Comparison of ENCODE assay signal across 1 cellular context in genomic region chr9:123267481-123268239, GRCh38.
TF ChIP-seq lines count a peak whose summit lies in the region.

No MANE protein-coding gene starts in this region.

TF ChIP-seq in GM23338, 12 proteins besides CTCF, POLR2A, EP300 and RAD21:
- TF ChIP-seq, protein P1, sequence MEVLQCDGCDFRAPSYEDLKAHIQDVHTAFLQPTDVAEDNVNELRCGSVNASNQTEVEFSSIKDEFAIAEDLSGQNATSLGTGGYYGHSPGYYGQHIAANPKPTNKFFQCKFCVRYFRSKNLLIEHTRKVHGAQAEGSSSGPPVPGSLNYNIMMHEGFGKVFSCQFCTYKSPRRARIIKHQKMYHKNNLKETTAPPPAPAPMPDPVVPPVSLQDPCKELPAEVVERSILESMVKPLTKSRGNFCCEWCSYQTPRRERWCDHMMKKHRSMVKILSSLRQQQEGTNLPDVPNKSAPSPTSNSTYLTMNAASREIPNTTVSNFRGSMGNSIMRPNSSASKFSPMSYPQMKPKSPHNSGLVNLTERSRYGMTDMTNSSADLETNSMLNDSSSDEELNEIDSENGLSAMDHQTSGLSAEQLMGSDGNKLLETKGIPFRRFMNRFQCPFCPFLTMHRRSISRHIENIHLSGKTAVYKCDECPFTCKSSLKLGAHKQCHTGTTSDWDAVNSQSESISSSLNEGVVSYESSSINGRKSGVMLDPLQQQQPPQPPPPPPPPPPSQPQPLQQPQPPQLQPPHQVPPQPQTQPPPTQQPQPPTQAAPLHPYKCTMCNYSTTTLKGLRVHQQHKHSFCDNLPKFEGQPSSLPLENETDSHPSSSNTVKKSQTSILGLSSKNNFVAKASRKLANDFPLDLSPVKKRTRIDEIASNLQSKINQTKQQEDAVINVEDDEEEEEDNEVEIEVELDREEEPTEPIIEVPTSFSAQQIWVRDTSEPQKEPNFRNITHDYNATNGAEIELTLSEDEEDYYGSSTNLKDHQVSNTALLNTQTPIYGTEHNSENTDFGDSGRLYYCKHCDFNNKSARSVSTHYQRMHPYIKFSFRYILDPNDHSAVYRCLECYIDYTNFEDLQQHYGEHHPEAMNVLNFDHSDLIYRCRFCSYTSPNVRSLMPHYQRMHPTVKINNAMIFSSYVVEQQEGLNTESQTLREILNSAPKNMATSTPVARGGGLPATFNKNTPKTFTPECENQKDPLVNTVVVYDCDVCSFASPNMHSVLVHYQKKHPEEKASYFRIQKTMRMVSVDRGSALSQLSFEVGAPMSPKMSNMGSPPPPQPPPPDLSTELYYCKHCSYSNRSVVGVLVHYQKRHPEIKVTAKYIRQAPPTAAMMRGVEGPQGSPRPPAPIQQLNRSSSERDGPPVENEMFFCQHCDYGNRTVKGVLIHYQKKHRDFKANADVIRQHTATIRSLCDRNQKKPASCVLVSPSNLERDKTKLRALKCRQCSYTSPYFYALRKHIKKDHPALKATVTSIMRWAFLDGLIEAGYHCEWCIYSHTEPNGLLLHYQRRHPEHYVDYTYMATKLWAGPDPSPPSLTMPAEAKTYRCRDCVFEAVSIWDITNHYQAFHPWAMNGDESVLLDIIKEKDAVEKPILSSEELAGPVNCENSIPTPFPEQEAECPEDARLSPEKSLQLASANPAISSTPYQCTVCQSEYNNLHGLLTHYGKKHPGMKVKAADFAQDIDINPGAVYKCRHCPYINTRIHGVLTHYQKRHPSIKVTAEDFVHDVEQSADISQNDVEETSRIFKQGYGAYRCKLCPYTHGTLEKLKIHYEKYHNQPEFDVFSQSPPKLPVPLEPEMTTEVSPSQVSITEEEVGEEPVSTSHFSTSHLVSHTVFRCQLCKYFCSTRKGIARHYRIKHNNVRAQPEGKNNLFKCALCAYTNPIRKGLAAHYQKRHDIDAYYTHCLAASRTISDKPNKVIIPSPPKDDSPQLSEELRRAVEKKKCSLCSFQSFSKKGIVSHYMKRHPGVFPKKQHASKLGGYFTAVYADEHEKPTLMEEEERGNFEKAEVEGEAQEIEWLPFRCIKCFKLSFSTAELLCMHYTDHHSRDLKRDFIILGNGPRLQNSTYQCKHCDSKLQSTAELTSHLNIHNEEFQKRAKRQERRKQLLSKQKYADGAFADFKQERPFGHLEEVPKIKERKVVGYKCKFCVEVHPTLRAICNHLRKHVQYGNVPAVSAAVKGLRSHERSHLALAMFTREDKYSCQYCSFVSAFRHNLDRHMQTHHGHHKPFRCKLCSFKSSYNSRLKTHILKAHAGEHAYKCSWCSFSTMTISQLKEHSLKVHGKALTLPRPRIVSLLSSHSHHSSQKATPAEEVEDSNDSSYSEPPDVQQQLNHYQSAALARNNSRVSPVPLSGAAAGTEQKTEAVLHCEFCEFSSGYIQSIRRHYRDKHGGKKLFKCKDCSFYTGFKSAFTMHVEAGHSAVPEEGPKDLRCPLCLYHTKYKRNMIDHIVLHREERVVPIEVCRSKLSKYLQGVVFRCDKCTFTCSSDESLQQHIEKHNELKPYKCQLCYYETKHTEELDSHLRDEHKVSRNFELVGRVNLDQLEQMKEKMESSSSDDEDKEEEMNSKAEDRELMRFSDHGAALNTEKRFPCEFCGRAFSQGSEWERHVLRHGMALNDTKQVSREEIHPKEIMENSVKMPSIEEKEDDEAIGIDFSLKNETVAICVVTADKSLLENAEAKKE (CRISPR knock-in tag; IDR thresholded peaks at IDR 0.05) = no peak
- TF ChIP-seq POLR2AphosphoS5 (IDR thresholded peaks at IDR 0.05; ENCODE audit: low read depth) (no peak), ZNF331 (CRISPR knock-in tag; IDR thresholded peaks at IDR 0.05; ENCODE audit: low read depth) (no peak), EZH2 (IDR thresholded peaks at IDR 0.05; ENCODE audit: low read depth, unreplicated experiment) (no peak), CREB1 (CRISPR knock-in tag; IDR thresholded peaks at IDR 0.05; ENCODE audit: low read depth) (no peak), NANOG (IDR thresholded peaks at IDR 0.05; ENCODE audit: borderline replicate concordance) (no peak), EZH2phosphoT487 (IDR thresholded peaks at IDR 0.05; ENCODE audit: unreplicated experiment) (no peak), JUNB (IDR thresholded peaks at IDR 0.05; ENCODE audit: unreplicated experiment) (no peak), STAT1 (IDR thresholded peaks at IDR 0.05; ENCODE audit: unreplicated experiment) (no peak), ZNF114 (CRISPR knock-in tag; IDR thresholded peaks at IDR 0.05) (no peak)
- TF ChIP-seq, protein P2, sequence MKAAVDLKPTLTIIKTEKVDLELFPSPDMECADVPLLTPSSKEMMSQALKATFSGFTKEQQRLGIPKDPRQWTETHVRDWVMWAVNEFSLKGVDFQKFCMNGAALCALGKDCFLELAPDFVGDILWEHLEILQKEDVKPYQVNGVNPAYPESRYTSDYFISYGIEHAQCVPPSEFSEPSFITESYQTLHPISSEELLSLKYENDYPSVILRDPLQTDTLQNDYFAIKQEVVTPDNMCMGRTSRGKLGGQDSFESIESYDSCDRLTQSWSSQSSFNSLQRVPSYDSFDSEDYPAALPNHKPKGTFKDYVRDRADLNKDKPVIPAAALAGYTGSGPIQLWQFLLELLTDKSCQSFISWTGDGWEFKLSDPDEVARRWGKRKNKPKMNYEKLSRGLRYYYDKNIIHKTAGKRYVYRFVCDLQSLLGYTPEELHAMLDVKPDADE (IDR thresholded peaks at IDR 0.05) = no peak
- TF ChIP-seq, protein P3, sequence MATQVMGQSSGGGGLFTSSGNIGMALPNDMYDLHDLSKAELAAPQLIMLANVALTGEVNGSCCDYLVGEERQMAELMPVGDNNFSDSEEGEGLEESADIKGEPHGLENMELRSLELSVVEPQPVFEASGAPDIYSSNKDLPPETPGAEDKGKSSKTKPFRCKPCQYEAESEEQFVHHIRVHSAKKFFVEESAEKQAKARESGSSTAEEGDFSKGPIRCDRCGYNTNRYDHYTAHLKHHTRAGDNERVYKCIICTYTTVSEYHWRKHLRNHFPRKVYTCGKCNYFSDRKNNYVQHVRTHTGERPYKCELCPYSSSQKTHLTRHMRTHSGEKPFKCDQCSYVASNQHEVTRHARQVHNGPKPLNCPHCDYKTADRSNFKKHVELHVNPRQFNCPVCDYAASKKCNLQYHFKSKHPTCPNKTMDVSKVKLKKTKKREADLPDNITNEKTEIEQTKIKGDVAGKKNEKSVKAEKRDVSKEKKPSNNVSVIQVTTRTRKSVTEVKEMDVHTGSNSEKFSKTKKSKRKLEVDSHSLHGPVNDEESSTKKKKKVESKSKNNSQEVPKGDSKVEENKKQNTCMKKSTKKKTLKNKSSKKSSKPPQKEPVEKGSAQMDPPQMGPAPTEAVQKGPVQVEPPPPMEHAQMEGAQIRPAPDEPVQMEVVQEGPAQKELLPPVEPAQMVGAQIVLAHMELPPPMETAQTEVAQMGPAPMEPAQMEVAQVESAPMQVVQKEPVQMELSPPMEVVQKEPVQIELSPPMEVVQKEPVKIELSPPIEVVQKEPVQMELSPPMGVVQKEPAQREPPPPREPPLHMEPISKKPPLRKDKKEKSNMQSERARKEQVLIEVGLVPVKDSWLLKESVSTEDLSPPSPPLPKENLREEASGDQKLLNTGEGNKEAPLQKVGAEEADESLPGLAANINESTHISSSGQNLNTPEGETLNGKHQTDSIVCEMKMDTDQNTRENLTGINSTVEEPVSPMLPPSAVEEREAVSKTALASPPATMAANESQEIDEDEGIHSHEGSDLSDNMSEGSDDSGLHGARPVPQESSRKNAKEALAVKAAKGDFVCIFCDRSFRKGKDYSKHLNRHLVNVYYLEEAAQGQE (IDR thresholded peaks at IDR 0.05; ENCODE audit: unreplicated experiment) = no peak
